30 cellular contexts compared by ENCODE assay signal in genomic region chr14:34883954-34884353, GRCh38.
"Had no signal": no experiment of that assay in that cellular context is flagged by ENCODE, and none has a peak within 500 bp of the region (broad histone marks: within the 10 kb centered on the region; RNA-seq: fewer than 3 reads in every experiment).

No MANE protein-coding gene starts in this region.

- FAIRE-seq: astrocyte, K562 had no signal

- DNase-seq: activated CD4-positive, alpha-beta memory T cell treated with anti-CD3 and anti-CD28 coated beads, Interleukin-2, amount 10 ng/mL, durations not matched to agents 7 days and 5 days; activated CD4-positive, alpha-beta T cell treated with anti-CD3 and anti-CD28 coated beads for 36 hours; activated CD4-positive, alpha-beta T cell treated with anti-CD3 and anti-CD28 coated beads, Interleukin-2, amount 50 U/mL, for 1 hour; activated CD4-positive, CD25-positive, alpha-beta regulatory T cell; activated gamma-delta T cell; activated naive CD4-positive, alpha-beta T cell treated with anti-CD3 and anti-CD28 coated beads for 36 hours; activated T-cell treated with anti-CD3 and anti-CD28 coated beads for 4 hours; activated T-cell treated with anti-CD3 and anti-CD28 coated beads, Interleukin-2, amount 50 U/mL, for 48 hours; amygdala; Karpas-422; MM.1S; NCI-H1092 treated with DMSO at 0.1 percent for 48 hours; NCI-H1417 treated with DMSO at 0.1 percent for 48 hours; NCI-H1694; NCI-H2029; NCI-H2107; NCI-H2171 treated with DMSO at 0.1 percent for 48 hours; NCI-H345; NCI-H510A; NCI-H526 treated with DMSO at 0.1 percent for 48 hours; Peyer's patch; Right ventricle myocardium superior; T-cell; T-helper 2 cell; T1000 had no signal

- H3K4me1 ChIP-seq: Peyer's patch had no signal

- H3K36me3 ChIP-seq: Peyer's patch had no signal

- H3K27me3 ChIP-seq: Peyer's patch had no signal

- H3K9me3 ChIP-seq: Peyer's patch had no signal

- H3K27ac ChIP-seq: Peyer's patch, RWPE1, VCaP had no signal

- H3K4me3 ChIP-seq: K562, Peyer's patch had no signal

- ATAC-seq: activated CD4-positive, alpha-beta T cell treated with anti-CD3 and anti-CD28 coated beads for 36 hours; activated T-helper 17 cell treated with anti-CD3 and anti-CD28 coated beads, Interleukin-2, amount 50 U/mL, for 72 hours; K562; T-cell had no signal
